18 cellular contexts compared by ENCODE assay signal in genomic region chr4:136934601-136935000, GRCh38.
"Had no signal": no experiment of that assay in that cellular context is flagged by ENCODE, and none has a peak within 500 bp of the region (broad histone marks: within the 10 kb centered on the region; RNA-seq: fewer than 3 reads in every experiment).

No MANE protein-coding gene starts in this region.

- ATAC-seq: activated naive CD4-positive, alpha-beta T cell treated with anti-CD3 and anti-CD28 coated beads, Interleukin-2, amount 50 U/mL, for 72 hours; left lung; naive thymus-derived CD4-positive, alpha-beta T cell; stimulated activated naive CD8-positive, alpha-beta T cell treated with anti-CD3 and anti-CD28 coated beads, Interleukin-15, Interleukin-2, amounts not matched to agents 100 U/mL and 50 U/mL, for 24 hours; WTC11 had no signal

- H3K27ac ChIP-seq: brain microvascular endothelial cell, left lung, prostate gland, right atrium auricular region, thyroid gland had no signal

- H3K9me3 ChIP-seq: prostate gland, right atrium auricular region, thyroid gland had no signal

- H3K27me3 ChIP-seq: brain microvascular endothelial cell, left lung, right atrium auricular region, thyroid gland had no signal

- H3K36me3 ChIP-seq: brain microvascular endothelial cell, left lung, prostate gland, right atrium auricular region, thyroid gland had no signal

- H3K4me1 ChIP-seq: left lung, prostate gland, right atrium auricular region, thyroid gland had no signal

- H3K4me3 ChIP-seq: left lung, lung, prostate gland, right atrium auricular region, thyroid gland had no signal

- DNase-seq: activated T-cell treated with anti-CD3 and anti-CD28 coated beads, Interleukin-2, amount 50 U/mL, for 1 hour; aorta; caudate nucleus; effector memory CD4-positive, alpha-beta T cell; kidney; left lung; naive thymus-derived CD4-positive, alpha-beta T cell; stimulated activated CD4-positive, alpha-beta T cell treated with anti-CD3 and anti-CD28 coated beads, Interleukin-4, amount 100 ng/mL, for 4 hours; stimulated activated naive CD8-positive, alpha-beta T cell treated with anti-CD3 and anti-CD28 coated beads, Interleukin-15, Interleukin-2, amounts not matched to agents 100 U/mL and 50 U/mL, for 24 hours; substantia nigra; T1000; thyroid gland had no signal
